8 cellular contexts compared by ENCODE assay signal in genomic region chr19:20923077-20923871, GRCh38. TPM values are rescaled to one million over a fixed set of nuclear protein-coding genes. Genes with fewer than 3 reads are reported as not detected.
DNase-seq lines count a peak whose midpoint lies in the region; ATAC-seq lines count a peak whose summit lies in the region.

ZNF85 (plus strand) TSS chr19:20923251; CDS start chr19:20923401, 150 bp downstream.

- no peaks in the 10 kb centered on the region for H3K27me3 Mint-ChIP-seq in activated naive CD4-positive, alpha-beta T cell treated with anti-CD3 and anti-CD28 coated beads, Interleukin-2, amount 50 U/mL, for 24 hours

- H3K9me2 ChIP-seq in Karpas-422 (replicated peaks; ENCODE audit: insufficient read depth, low read length): no peaks in the 10 kb centered on the region

- H3K4me3 Mint-ChIP-seq in activated naive CD4-positive, alpha-beta T cell treated with anti-CD3 and anti-CD28 coated beads, Interleukin-2, amount 50 U/mL, for 24 hours: peak within 1 kb of the TSS; percentile 95

- peak; percentile 96 for ATAC-seq in GM21619 (IDR thresholded peaks at IDR 0.05; ENCODE audit: unreplicated experiment)

- H3K4me1 Mint-ChIP-seq in activated naive CD4-positive, alpha-beta T cell treated with anti-CD3 and anti-CD28 coated beads, Interleukin-2, amount 50 U/mL, for 24 hours: peaks cover 13% of the 10 kb centered on the region

- peaks cover 50% of the 10 kb centered on the region for H3K79me2 ChIP-seq in Karpas-422 (ENCODE audit: low read length)

- no peaks in the 10 kb centered on the region for H4K20me1 ChIP-seq in Karpas-422 (ENCODE audit: insufficient read depth, low read depth, low read length)

- peaks cover 27% of the 10 kb centered on the region for H3K9me3 ChIP-seq in Karpas-422 (ENCODE audit: low read length)
- no peaks in the 10 kb centered on the region for H3K9me3 ChIP-seq in SK-N-MC (ENCODE audit: low read depth, low read length)

- H3K36me3 ChIP-seq in Karpas-422 (ENCODE audit: insufficient read depth, low read length) (peaks cover 35% of the 10 kb centered on the region), SK-N-MC (ENCODE audit: insufficient read depth, low read length) (no peaks in the 10 kb centered on the region)

- H3K4me1 ChIP-seq in Karpas-422 (ENCODE audit: low read length): peaks cover 14% of the 10 kb centered on the region

- H3K27ac Mint-ChIP-seq in activated naive CD4-positive, alpha-beta T cell treated with anti-CD3 and anti-CD28 coated beads, Interleukin-2, amount 50 U/mL, for 24 hours: peak within 1 kb of the TSS; percentile 70

- H3K9ac ChIP-seq in Karpas-422 (ENCODE audit: low read length) (peak within 1 kb of the TSS; percentile 93), SK-N-MC (ENCODE audit: insufficient read length) (peak within 1 kb of the TSS; percentile 47)

- H3K36me3 Mint-ChIP-seq in activated naive CD4-positive, alpha-beta T cell treated with anti-CD3 and anti-CD28 coated beads, Interleukin-2, amount 50 U/mL, for 24 hours: peaks cover 9% of the 10 kb centered on the region

- peak; percentile 90 for DNase-seq in DMS53 treated with DMSO at 0.1 percent for 48 hours (lab: John Stamatoyannopoulos, UW; ENCODE audit: unreplicated experiment)
- DNase-seq in Karpas-422: peak; percentile 99
- no peak for DNase-seq in SK-N-MC (ENCODE audit: low read depth, low spot score)
- DNase-seq in glomerular endothelial cell (ENCODE audit: extremely low read depth, low read depth, low spot score): peak; percentile 54
- peak; percentile 86 for DNase-seq in occipital lobe (lab: John Stamatoyannopoulos, UW)

- no peaks in the 10 kb centered on the region for H3K27me3 ChIP-seq in Karpas-422 (ENCODE audit: low read length)

- H3K9me3 Mint-ChIP-seq in activated naive CD4-positive, alpha-beta T cell treated with anti-CD3 and anti-CD28 coated beads, Interleukin-2, amount 50 U/mL, for 24 hours: no peaks in the 10 kb centered on the region

- peak within 1 kb of the TSS; percentile 92 for H3K4me3 ChIP-seq in Karpas-422 (ENCODE audit: low read length)
- H3K4me3 ChIP-seq in SK-N-MC: peak within 1 kb of the TSS; percentile 63

- H3K27ac ChIP-seq in Karpas-422 (ENCODE audit: low read length): peak within 1 kb of the TSS; percentile 89
- no peak within 1 kb of the TSS for H3K27ac ChIP-seq in SK-N-MC
- H3K27ac ChIP-seq in temporal lobe (ENCODE audit: low read depth, low read length): peak within 1 kb of the TSS; percentile 17

- peak within 1 kb of the TSS; percentile 74 for H3K4me2 ChIP-seq in Karpas-422 (ENCODE audit: low read depth, low read length, poor library complexity, severe bottlenecking)

- peak within 1 kb of the TSS; percentile 92; the same call in 1 of the 2 replicates for H2AFZ ChIP-seq in Karpas-422 (ENCODE audit: low read length)

RNA-seq across cellular contexts. Expression of gene ZNF85, which starts in this region (rescaled TPM):
- total RNA-seq in Karpas-422 (2014; rRNA removed; shearing (Covaris generic); ENCODE audit: low replicate concordance): 20.1 and 43.4 TPM in 2 replicates
- 7.8 and 14.1 TPM in 2 replicates for total RNA-seq in glomerular endothelial cell
- total RNA-seq in occipital lobe: 33.2 TPM
- 14.5 TPM for total RNA-seq in temporal lobe
